Comparison of ENCODE assay signal across 8 cellular contexts in the genomic region with DNA sequence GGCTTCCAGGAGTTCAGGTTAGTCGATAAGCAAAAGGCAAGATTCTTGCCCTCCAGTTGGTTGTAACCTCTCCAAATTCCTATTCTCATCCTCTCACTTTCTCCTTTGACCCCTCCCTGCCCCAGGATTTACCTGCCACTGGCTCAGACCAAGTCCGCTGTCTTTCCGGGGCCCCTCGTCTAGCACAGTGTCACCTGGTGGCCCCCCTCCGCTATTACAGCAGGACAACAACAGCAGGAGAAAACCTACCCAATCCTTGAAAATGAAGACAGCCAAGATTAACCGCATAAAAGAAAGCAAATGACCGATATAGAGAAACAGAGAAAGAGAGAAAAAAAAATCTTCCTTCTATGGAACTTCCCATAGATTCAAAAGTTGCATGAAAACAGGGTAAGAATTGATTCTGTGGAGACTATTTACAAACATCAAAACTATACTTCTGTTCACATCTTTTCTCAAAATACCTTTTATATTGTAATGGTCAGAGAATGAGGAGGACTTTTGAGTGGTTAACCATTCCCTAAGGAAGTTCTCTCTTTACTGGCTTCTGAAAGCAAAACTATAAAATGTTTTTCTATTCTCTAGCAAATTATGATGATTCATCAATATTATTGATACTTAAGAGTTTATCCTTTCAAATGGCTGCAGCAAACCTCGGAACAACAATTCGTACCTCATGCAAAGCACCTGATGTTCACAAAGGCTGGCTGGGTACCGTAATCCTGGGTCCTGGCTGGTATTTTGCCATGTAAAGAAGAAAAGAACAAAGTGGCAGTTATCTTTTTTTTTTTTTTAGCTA. TPM values are rescaled to one million over a fixed set of nuclear protein-coding genes. Genes with fewer than 3 reads are reported as not detected.
A peak's percentile ranks its signal among the peaks of the same experiment; 100 is the strongest.
DNase-seq lines count a peak whose midpoint lies in the region; ATAC-seq, FAIRE-seq and TF ChIP-seq lines count a peak whose summit lies in the region.

No MANE protein-coding gene starts in this region.

- no peak for TF ChIP-seq POLR2A in H54 (IDR thresholded peaks at IDR 0.05; ENCODE audit: low read depth, low read length)

- ATAC-seq in left lobe of liver = peak; percentile 58
- ATAC-seq in GM18502 (IDR thresholded peaks at IDR 0.05; ENCODE audit: poor library complexity, unreplicated experiment) = no peak

- POLR2A ChIA-PET in HEK293T (lab: Yijun Ruan, JAX) = no interaction called here

- CTCF ChIA-PET in HEK293T (lab: Yijun Ruan, JAX) = interaction anchor here (1.0 to 1.4 kb wide), 2 partner anchors 10 to 290 kb away, joined by 3 read pairs; partner anchors contain the start of gene ST8SIA2

- DNase-seq in GM03348 (ENCODE audit: low spot score) (peak; percentile 29), HEK293T (ENCODE audit: extremely low spot score) (peak; percentile 58), left lobe of liver (ENCODE audit: low spot score) (no peak), H54 (ENCODE audit: insufficient read length, low spot score) (no peak), DMS79 treated with DMSO at 0.1 percent for 48 hours (lab: John Stamatoyannopoulos, UW) (no peak), anterior cingulate cortex (lab: John Stamatoyannopoulos, UW) (no peak)
- DNase-seq in activated CD4-positive, alpha-beta T cell treated with anti-CD3 and anti-CD28 coated beads, Interleukin-2, amount 50 U/mL, for 48 hours = peak; percentile 31 to 41

- FAIRE-seq in H54 (lab: Jason Lieb, UNC) = no peak

TF ChIP-seq in HEK293T, 16 proteins besides CTCF, POLR2A, EP300 and RAD21:
- TF ChIP-seq FOXK2 (IDR thresholded peaks at IDR 0.05) (no peak), BHLHE40 (IDR thresholded peaks at IDR 0.05; ENCODE audit: borderline replicate concordance) (no peak), SUZ12 (IDR thresholded peaks at IDR 0.05) (no peak), HDGF (IDR thresholded peaks at IDR 0.05; ENCODE audit: borderline replicate concordance) (no peak), ELF4 (IDR thresholded peaks at IDR 0.05) (no peak), ARNT (IDR thresholded peaks at IDR 0.05) (no peak), CTBP1 (IDR thresholded peaks at IDR 0.05; ENCODE audit: borderline replicate concordance) (no peak), L3MBTL2 (conservative IDR thresholded peaks at IDR 0.05) (no peak)

RNA-seq across cellular contexts. Expression of gene ST8SIA2, which starts 10.0 kb away (rescaled TPM):
- not detected for total RNA-seq in left lobe of liver

Comparison
In these comparisons a context has a peak if more than half of its experiments do, and no peak if none do; other contexts are left out.
1. DNase-seq: peak in GM03348 (single experiment), HEK293T (single experiment) and activated CD4-positive, alpha-beta T cell treated with anti-CD3 and anti-CD28 coated beads, Interleukin-2, amount 50 U/mL, for 48 hours (2 of 2); none in left lobe of liver (single experiment), H54 (single experiment), DMS79 treated with DMSO at 0.1 percent for 48 hours (single experiment) and anterior cingulate cortex (0 of 58).